In the genomic region with DNA sequence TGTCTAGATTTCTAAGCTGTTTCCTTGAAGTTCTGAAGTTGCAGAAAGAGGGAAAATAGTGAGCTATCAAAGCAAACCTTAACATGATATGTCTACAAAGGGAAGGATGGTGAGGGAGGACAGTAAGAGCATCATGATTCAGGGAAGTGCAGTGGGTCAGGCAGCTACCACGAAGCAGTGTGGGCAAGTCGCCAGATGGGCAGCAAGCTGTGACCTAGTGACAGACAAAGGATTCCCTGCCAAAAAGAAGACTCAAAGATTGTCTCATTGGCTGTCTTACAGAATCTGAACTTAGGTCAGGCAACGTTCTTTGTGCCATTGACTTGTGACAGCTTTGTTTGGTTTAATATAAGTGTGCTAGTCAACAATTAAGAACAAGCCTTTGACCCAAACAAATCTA, we compare ENCODE assay signal across 16 cellular contexts.
DNase-seq lines count a peak whose midpoint lies in the region; ATAC-seq and TF ChIP-seq lines count a peak whose summit lies in the region.
"Had no signal": no experiment of that assay in that cellular context is flagged by ENCODE, and none has a peak within 500 bp of the region (broad histone marks: within the 10 kb centered on the region; RNA-seq: fewer than 3 reads in every experiment).

No MANE protein-coding gene starts in this region.

- H3K4me2 ChIP-seq in SK-N-SH = no peak overlapping the region

- H3K36me3 Mint-ChIP-seq in nephron (ENCODE audit: low read depth) = no peaks in the 10 kb centered on the region
- H3K36me3 Mint-ChIP-seq: CD4-positive, alpha-beta memory T cell had no signal

- CTCF ChIA-PET in SK-N-SH (lab: Yijun Ruan, JAX) = interaction anchor here (1.7 kb wide), 1 partner anchor 19 kb away, joined by 5 read pairs; no protein-coding TSS in a partner anchor

- TF ChIP-seq CTCF in SK-N-SH (IDR thresholded peaks at IDR 0.05) (no peak), LNCaP clone FGC (IDR thresholded peaks at IDR 0.05; ENCODE audit: control insufficient read depth, extremely low read depth, insufficient read depth) (no peak), adrenal gland (IDR thresholded peaks at IDR 0.05) (no peak), nephron (IDR thresholded peaks at IDR 0.05; ENCODE audit: unreplicated experiment in 3 of 3) (no peak), tibial artery (IDR thresholded peaks at IDR 0.05) (no peak)

- H3K4me3 ChIP-seq in SK-N-SH (ENCODE audit: low read depth in 2 of 2, low read length in 1 of 2) (no peak overlapping the region), LNCaP clone FGC (ENCODE audit: low read depth, low read length) (no peak overlapping the region), adrenal gland (no peak overlapping the region), tibial artery (no peak overlapping the region)

- no peak for TF ChIP-seq EP300 in SK-N-SH (IDR thresholded peaks at IDR 0.05; ENCODE audit: borderline replicate concordance in 1 of 2, low read depth in 1 of 2, low read length in 1 of 2)

- no peak overlapping the region for H3K27ac ChIP-seq in SK-N-SH (ENCODE audit: low read depth in 2 of 2, low read length in 1 of 2)
- H3K27ac ChIP-seq in adrenal gland = no peak overlapping the region
- no peak overlapping the region for H3K27ac ChIP-seq in tibial artery

- peaks cover 10% of the 10 kb centered on the region for H3K4me1 Mint-ChIP-seq in nephron
- H3K4me1 Mint-ChIP-seq: CD4-positive, alpha-beta memory T cell had no signal

- H2AFZ ChIP-seq in SK-N-SH (ENCODE audit: low read depth) = no peak overlapping the region

- peaks cover 11% of the 10 kb centered on the region for H3K9me3 Mint-ChIP-seq in nephron

- intact Hi-C loops in adrenal gland (cut with DNase I) (no loop called here), tibial artery (cut with DNase I; ENCODE audit: low total_unique reads) (no loop called here)

- ATAC-seq in SK-N-SH treated with all-trans-retinoic acid at 6 μM for 48 hours = no peak

- H4K20me1 ChIP-seq in SK-N-SH (ENCODE audit: insufficient read depth) = no peaks in the 10 kb centered on the region

- H3F3A ChIP-seq in SK-N-SH (replicated peaks; ENCODE audit: insufficient read depth) = no peaks in the 10 kb centered on the region

- no peaks in the 10 kb centered on the region for H3K79me2 ChIP-seq in SK-N-SH (ENCODE audit: insufficient read depth)

- peak overlapping the region; percentile 21 to 50 (median 46) for H3K27ac Mint-ChIP-seq in nephron
- H3K27ac Mint-ChIP-seq: CD4-positive, alpha-beta memory T cell had no signal

- DNase-seq in SK-N-SH (peak; percentile 27), LNCaP clone FGC (ENCODE audit: low read depth) (peak; percentile 44), adrenal gland (peak; percentile 43 to 90 (median 82)), tibial artery (no peak)
- DNase-seq in stimulated activated CD4-positive, alpha-beta T cell treated with anti-CD3 and anti-CD28 coated beads, Interleukin-4, amount 100 ng/mL, for 4 hours = no peak
- DNase-seq: BE2C; CD4-positive, alpha-beta memory T cell; EL; GOT3; KG1; NCI-H1092 treated with DMSO at 0.1 percent for 48 hours; NCI-H2081; NCI-H345; SIG-M5 had no signal

- 30% methylated on average over 3 of the region's 3 CpGs for WGBS in SK-N-SH (ENCODE audit: low lambda C conversion rate)
- 11 to 26% (median 19%) methylated on average over 3 of the region's 3 CpGs for WGBS in adrenal gland, 4 donors

- TF ChIP-seq RAD21 in SK-N-SH (IDR thresholded peaks at IDR 0.05; ENCODE audit: low read length) = no peak

- POLR2A ChIA-PET in SK-N-SH (lab: Yijun Ruan, JAX) = no interaction called here

- no peaks in the 10 kb centered on the region for H3K36me3 ChIP-seq in SK-N-SH (replicated peaks in 1 of 2; ENCODE audit: control insufficient read depth in 1 of 2, insufficient read depth in 2 of 2, low read length in 1 of 2)
- no peaks in the 10 kb centered on the region for H3K36me3 ChIP-seq in adrenal gland (replicated peaks in 1 of 2)
- no peaks in the 10 kb centered on the region for H3K36me3 ChIP-seq in tibial artery
- H3K36me3 ChIP-seq: BE2C had no signal

- H3K9me3 ChIP-seq in SK-N-SH (no peaks in the 10 kb centered on the region), adrenal gland (replicated peaks in 1 of 3) (peaks cover 0 to 4% (median 0%) of the 10 kb centered on the region in 3 donors), tibial artery (no peaks in the 10 kb centered on the region)
- H3K9me3 ChIP-seq: BE2C had no signal

- no peaks in the 10 kb centered on the region for H3K27me3 Mint-ChIP-seq in nephron (ENCODE audit: low read depth)

- peaks cover 0 to 6% of the 10 kb centered on the region in 2 experiments; a peak in 2 of 4 replicates for H3K4me1 ChIP-seq in SK-N-SH (ENCODE audit: control insufficient read depth in 1 of 2, insufficient read depth in 2 of 2, low read depth in 1 of 2, low read length in 1 of 2)
- no peaks in the 10 kb centered on the region for H3K4me1 ChIP-seq in adrenal gland (replicated peaks in 1 of 2)
- no peaks in the 10 kb centered on the region for H3K4me1 ChIP-seq in tibial artery
- H3K4me1 ChIP-seq: BE2C had no signal

- H3K9ac ChIP-seq in SK-N-SH = no peak overlapping the region

- H3K4me3 Mint-ChIP-seq in nephron = no peak overlapping the region
- H3K4me3 Mint-ChIP-seq: CD4-positive, alpha-beta memory T cell had no signal

- H3K27me3 ChIP-seq in SK-N-SH (ENCODE audit: insufficient read depth) (no peaks in the 10 kb centered on the region), adrenal gland (no peaks in the 10 kb centered on the region), tibial artery (no peaks in the 10 kb centered on the region)
- H3K27me3 ChIP-seq: BE2C had no signal

- no peak for TF ChIP-seq POLR2A in adrenal gland (IDR thresholded peaks at IDR 0.05)

- H3K9me2 ChIP-seq in SK-N-SH = no peaks in the 10 kb centered on the region

TF ChIP-seq in SK-N-SH, 30 proteins besides CTCF, POLR2A, EP300 and RAD21 (continues in another document):
- no peak for TF ChIP-seq EZH2phosphoT487 (IDR thresholded peaks at IDR 0.05; ENCODE audit: borderline replicate concordance, low read depth)
- TF ChIP-seq NRF1 (IDR thresholded peaks at IDR 0.05; ENCODE audit: low read depth, low read length) = no peak
- TF ChIP-seq, protein P1, sequence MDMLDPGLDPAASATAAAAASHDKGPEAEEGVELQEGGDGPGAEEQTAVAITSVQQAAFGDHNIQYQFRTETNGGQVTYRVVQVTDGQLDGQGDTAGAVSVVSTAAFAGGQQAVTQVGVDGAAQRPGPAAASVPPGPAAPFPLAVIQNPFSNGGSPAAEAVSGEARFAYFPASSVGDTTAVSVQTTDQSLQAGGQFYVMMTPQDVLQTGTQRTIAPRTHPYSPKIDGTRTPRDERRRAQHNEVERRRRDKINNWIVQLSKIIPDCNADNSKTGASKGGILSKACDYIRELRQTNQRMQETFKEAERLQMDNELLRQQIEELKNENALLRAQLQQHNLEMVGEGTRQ (IDR thresholded peaks at IDR 0.05; ENCODE audit: borderline replicate concordance, low read depth, low read length) = no peak
- no peak for TF ChIP-seq SMC3 (IDR thresholded peaks at IDR 0.05; ENCODE audit: low read depth, low read length)
- TF ChIP-seq, protein P2, sequence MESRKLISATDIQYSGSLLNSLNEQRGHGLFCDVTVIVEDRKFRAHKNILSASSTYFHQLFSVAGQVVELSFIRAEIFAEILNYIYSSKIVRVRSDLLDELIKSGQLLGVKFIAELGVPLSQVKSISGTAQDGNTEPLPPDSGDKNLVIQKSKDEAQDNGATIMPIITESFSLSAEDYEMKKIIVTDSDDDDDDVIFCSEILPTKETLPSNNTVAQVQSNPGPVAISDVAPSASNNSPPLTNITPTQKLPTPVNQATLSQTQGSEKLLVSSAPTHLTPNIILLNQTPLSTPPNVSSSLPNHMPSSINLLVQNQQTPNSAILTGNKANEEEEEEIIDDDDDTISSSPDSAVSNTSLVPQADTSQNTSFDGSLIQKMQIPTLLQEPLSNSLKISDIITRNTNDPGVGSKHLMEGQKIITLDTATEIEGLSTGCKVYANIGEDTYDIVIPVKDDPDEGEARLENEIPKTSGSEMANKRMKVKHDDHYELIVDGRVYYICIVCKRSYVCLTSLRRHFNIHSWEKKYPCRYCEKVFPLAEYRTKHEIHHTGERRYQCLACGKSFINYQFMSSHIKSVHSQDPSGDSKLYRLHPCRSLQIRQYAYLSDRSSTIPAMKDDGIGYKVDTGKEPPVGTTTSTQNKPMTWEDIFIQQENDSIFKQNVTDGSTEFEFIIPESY (IDR thresholded peaks at IDR 0.05; ENCODE audit: borderline replicate concordance, low read depth) = no peak
- no peak for TF ChIP-seq TAF1 (IDR thresholded peaks at IDR 0.05; ENCODE audit: borderline replicate concordance, low read depth, low read length)

TF ChIP-seq in SK-N-SH treated with all-trans-retinoic acid at 6 μM for 48 hours, 23 proteins besides CTCF, POLR2A, EP300 and RAD21:
- TF ChIP-seq ISL1 (CRISPR knock-in tag; IDR thresholded peaks at IDR 0.05) (no peak), CSDC2 (CRISPR knock-in tag; IDR thresholded peaks at IDR 0.05) (no peak)

Comparison
In these comparisons a context has a peak if more than half of its experiments do, and no peak if none do; other contexts are left out.
1. DNase-seq: peak in SK-N-SH (single experiment), LNCaP clone FGC (single experiment) and adrenal gland (7 of 7); none in tibial artery (0 of 2) and stimulated activated CD4-positive, alpha-beta T cell treated with anti-CD3 and anti-CD28 coated beads, Interleukin-4, amount 100 ng/mL, for 4 hours (0 of 2).